In genomic region chr2:39413063-39413722, GRCh38 we compare ENCODE assay signal across 13 cellular contexts. TPM values are rescaled to one million over a fixed set of nuclear protein-coding genes. Genes with fewer than 3 reads are reported as not detected.
DNase-seq lines count a peak whose midpoint lies in the region; ATAC-seq and TF ChIP-seq lines count a peak whose summit lies in the region.
"Had no signal": no experiment of that assay in that cellular context is flagged by ENCODE, and none has a peak within 500 bp of the region (broad histone marks: within the 10 kb centered on the region; RNA-seq: fewer than 3 reads in every experiment).

No MANE protein-coding gene starts in this region.

- H3K23ac ChIP-seq in mesenchymal stem cell (ENCODE audit: low read length in 2 of 2) = no peak overlapping the region

- DNase-seq in EH (ENCODE audit: low read depth) = peak; percentile 47
- no peak for DNase-seq in PC-3
- peak; percentile 44 for DNase-seq in mesenchymal stem cell
- DNase-seq in stimulated activated CD4-positive, alpha-beta T cell treated with anti-CD3 and anti-CD28 coated beads, Interleukin-2, amount 100 ng/mL, for 24 hours = no peak
- DNase-seq in NCI-H2227 (lab: John Stamatoyannopoulos, UW; ENCODE audit: unreplicated experiment) = no peak
- no peak for DNase-seq in DMS79 (lab: John Stamatoyannopoulos, UW)
- DNase-seq: AML-193, natural killer cell, NCI-H2081 had no signal

- peaks cover 99% of the 10 kb centered on the region for H3K79me2 ChIP-seq in PC-3 (ENCODE audit: low read length)

- H3K4ac ChIP-seq in mesenchymal stem cell (ENCODE audit: low read depth in 1 of 2, low read length in 2 of 2) = no peak overlapping the region

- peaks cover 27% of the 10 kb centered on the region; the same call in 1 of the 2 replicates for H4K20me1 ChIP-seq in PC-3 (ENCODE audit: low read length)

- H2AK5ac ChIP-seq in mesenchymal stem cell (ENCODE audit: low read length, severe bottlenecking) = no peak overlapping the region

- no peak overlapping the region for H2BK15ac ChIP-seq in mesenchymal stem cell (ENCODE audit: low read depth, poor library complexity, severe bottlenecking)

- no peak overlapping the region for H3K4me2 ChIP-seq in PC-3 (ENCODE audit: low read length)
- no peak overlapping the region for H3K4me2 ChIP-seq in mesenchymal stem cell (ENCODE audit: low read length, poor library complexity, severe bottlenecking)

- ATAC-seq in GM18909 (IDR thresholded peaks at IDR 0.05; ENCODE audit: poor library complexity, unreplicated experiment) (peak; percentile 36), PC-3 (0 out of 2 replicates have a peak, but pooled peaks have one; percentile 9), HG02610 (IDR thresholded peaks at IDR 0.05; ENCODE audit: unreplicated experiment) (no peak)
- ATAC-seq: gastroesophageal sphincter, natural killer cell had no signal

- no peak overlapping the region for H2BK5ac ChIP-seq in mesenchymal stem cell (ENCODE audit: low read depth, low read length, poor library complexity, severe bottlenecking)

- H3K18ac ChIP-seq in mesenchymal stem cell (ENCODE audit: low read depth in 1 of 2, low read length in 2 of 2) = no peak overlapping the region

- H3K9me3 ChIP-seq in PC-3 (ENCODE audit: low read length) (no peaks in the 10 kb centered on the region), mesenchymal stem cell (ENCODE audit: control insufficient read depth, low read length) (no peaks in the 10 kb centered on the region)
- H3K9me3 ChIP-seq: gastroesophageal sphincter had no signal

- TF ChIP-seq CTCF in PC-3 (conservative IDR thresholded peaks at IDR 0.05; ENCODE audit: low read depth, low read length) = no peak

- intact Hi-C loops in PC-3 (cut with micrococcal nuclease) = loop anchor here (2.0 kb wide), 1 partner anchor 14 kb away; no protein-coding TSS in a partner anchor

- peaks cover 42% of the 10 kb centered on the region for H3K4me1 ChIP-seq in PC-3 (ENCODE audit: insufficient read depth, low read length)
- peaks cover 3% of the 10 kb centered on the region for H3K4me1 ChIP-seq in mesenchymal stem cell (ENCODE audit: control insufficient read depth, insufficient read depth, low read depth, low read length)

- BruUV-seq in PC-3 (replicated peaks; lab: Mats Ljungman, UMichigan) = no TSS peak

- no peak overlapping the region for H4K91ac ChIP-seq in mesenchymal stem cell (ENCODE audit: low read length)

- CTCF ChIA-PET in PC-3 (lab: Charles Lee) = interaction anchor here (0.9 kb wide), 1 partner anchor 283 kb away, joined by 3 read pairs; no protein-coding TSS in a partner anchor

- no peak overlapping the region for H3K4me3 ChIP-seq in PC-3 (ENCODE audit: low read length)
- H3K4me3 ChIP-seq in mesenchymal stem cell (ENCODE audit: insufficient read depth in 1 of 2, low read depth in 1 of 2, low read length in 2 of 2) = no peak overlapping the region
- H3K4me3 ChIP-seq: gastroesophageal sphincter had no signal

- POLR2A ChIA-PET in PC-3 (lab: Charles Lee; ENCODE audit: unreplicated experiment) = interaction anchor here (0.7 kb wide), 1 partner anchor 13 kb away, joined by 4 read pairs; no protein-coding TSS in a partner anchor

- no peaks in the 10 kb centered on the region for H3K27me3 ChIP-seq in PC-3 (ENCODE audit: low read length)
- H3K27me3 ChIP-seq in mesenchymal stem cell (ENCODE audit: control insufficient read depth in 1 of 2, insufficient read depth in 1 of 2, low read length in 2 of 2) = no peaks in the 10 kb centered on the region
- H3K27me3 ChIP-seq: gastroesophageal sphincter had no signal

- H3K9me2 ChIP-seq in PC-3 (replicated peaks; ENCODE audit: low read length) = no peaks in the 10 kb centered on the region

- H3K14ac ChIP-seq in mesenchymal stem cell (ENCODE audit: low read length in 2 of 2) = no peak overlapping the region

- H2AFZ ChIP-seq in PC-3 (ENCODE audit: low read length) (no peak overlapping the region), mesenchymal stem cell (ENCODE audit: low read depth, low read length) (no peak overlapping the region)

- no peaks in the 10 kb centered on the region for H3K79me1 ChIP-seq in mesenchymal stem cell (replicated peaks; ENCODE audit: low read length, poor library complexity, severe bottlenecking)

- H3K27ac ChIP-seq in PC-3 (ENCODE audit: low read length) = no peak overlapping the region
- no peak overlapping the region for H3K27ac ChIP-seq in mesenchymal stem cell (ENCODE audit: low read length, poor library complexity, severe bottlenecking)
- H3K27ac ChIP-seq: gastroesophageal sphincter, VCaP had no signal

- H2BK12ac ChIP-seq in mesenchymal stem cell (ENCODE audit: low read length in 2 of 2) = no peak overlapping the region

- no peak overlapping the region for H4K8ac ChIP-seq in mesenchymal stem cell (ENCODE audit: low read length)

- H3F3A ChIP-seq in PC-3 (ENCODE audit: low read length, unreplicated experiment) = peaks cover 5% of the 10 kb centered on the region

- no peak overlapping the region for H2BK120ac ChIP-seq in mesenchymal stem cell (ENCODE audit: low read depth, low read length)

- H3K36me3 ChIP-seq in PC-3 (ENCODE audit: low read depth, low read length) (no peaks in the 10 kb centered on the region), mesenchymal stem cell (ENCODE audit: control insufficient read depth in 1 of 2, insufficient read depth in 2 of 2, low read depth in 1 of 2, low read length in 2 of 2) (no peaks in the 10 kb centered on the region)
- H3K36me3 ChIP-seq: gastroesophageal sphincter had no signal

- no peak overlapping the region for H3K9ac ChIP-seq in PC-3 (ENCODE audit: low read length)
- H3K9ac ChIP-seq in mesenchymal stem cell (ENCODE audit: low read length) = peak overlapping the region; percentile 46

- WGBS in mesenchymal stem cell = over 99% methylated on average over 3 of the region's 4 CpGs

RNA-seq across cellular contexts. Expression of gene MAP4K3, which starts 23.9 kb away (rescaled TPM):
- total RNA-seq in PC-3 (2014; rRNA removed) = 81.1 and 97.4 TPM in 2 replicates
- polyA plus RNA-seq in mesenchymal stem cell (2013, experiment 1 of 2) = 31.1 TPM
- polyA plus RNA-seq in mesenchymal stem cell (2013, experiment 2 of 2) = 32.2 TPM

Comparison
In these comparisons a context has a peak if more than half of its experiments do, and no peak if none do; other contexts are left out.
1. DNase-seq: peak in EH (single experiment) and mesenchymal stem cell (single experiment); none in PC-3 (single experiment), stimulated activated CD4-positive, alpha-beta T cell treated with anti-CD3 and anti-CD28 coated beads, Interleukin-2, amount 100 ng/mL, for 24 hours (0 of 2), NCI-H2227 (single experiment) and DMS79 (single experiment).